Comparison of ENCODE assay signal across 13 cellular contexts in the genomic region with DNA sequence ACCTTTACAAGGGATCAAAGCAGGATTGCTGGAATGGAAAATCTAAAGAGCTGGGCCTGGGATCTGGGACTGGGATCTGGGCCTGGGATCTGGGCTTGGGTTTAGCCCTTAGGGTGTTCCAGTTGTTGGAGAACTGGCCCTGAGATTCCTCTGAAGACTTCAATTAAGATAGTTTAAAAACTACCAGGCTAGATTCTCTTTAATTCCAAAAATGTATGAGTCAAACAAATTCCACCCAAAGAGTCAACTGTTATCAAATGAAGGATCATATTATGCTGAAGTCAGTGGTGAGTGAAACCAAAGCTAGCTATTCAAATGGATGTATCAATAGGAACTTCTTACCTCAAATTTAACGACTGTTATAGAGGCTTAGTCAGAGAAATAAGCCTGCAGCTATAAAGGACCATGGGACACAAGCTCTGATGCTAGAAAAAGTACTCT. TPM values are rescaled to one million over a fixed set of nuclear protein-coding genes. Genes with fewer than 3 reads are reported as not detected.
DNase-seq lines count a peak whose midpoint lies in the region; ATAC-seq and TF ChIP-seq lines count a peak whose summit lies in the region.
"Had no signal": no experiment of that assay in that cellular context is flagged by ENCODE, and none has a peak within 500 bp of the region (broad histone marks: within the 10 kb centered on the region; RNA-seq: fewer than 3 reads in every experiment).

No MANE protein-coding gene starts in this region.

- no peak for ATAC-seq in natural killer cell treated with Interleukin-12 subunit alpha and Interleukin-12 subunit beta and Interleukin-15 and Interleukin-18, amount 100 ng/mL, for 72 hours
- no peak for ATAC-seq in stimulated activated effector memory CD8-positive, alpha-beta T cell treated with anti-CD3 and anti-CD28 coated beads, Interleukin-12 subunit alpha, Interleukin-12 subunit beta, amount 100 ng/mL, for 72 hours
- ATAC-seq: effector memory CD8-positive, alpha-beta T cell had no signal

- no peaks in the 10 kb centered on the region for H3K36me3 ChIP-seq in SJSA1
- peaks cover 2% of the 10 kb centered on the region for H3K36me3 ChIP-seq in rectal smooth muscle tissue (ENCODE audit: control insufficient read depth, insufficient read depth, low read length)

- no peak overlapping the region for H3K9ac ChIP-seq in rectal smooth muscle tissue (ENCODE audit: low read length)

- H3K4me3 Mint-ChIP-seq in natural killer cell treated with Interleukin-12 subunit alpha and Interleukin-12 subunit beta and Interleukin-15 and Interleukin-18, amount 100 ng/mL, for 72 hours, result no peak overlapping the region
- no peak overlapping the region for H3K4me3 Mint-ChIP-seq in endothelial cell (ENCODE audit: unreplicated experiment)
- no peak overlapping the region for H3K4me3 Mint-ChIP-seq in stimulated activated effector memory CD8-positive, alpha-beta T cell treated with anti-CD3 and anti-CD28 coated beads, Interleukin-12 subunit alpha, Interleukin-12 subunit beta, amount 100 ng/mL, for 72 hours
- H3K4me3 Mint-ChIP-seq: effector memory CD8-positive, alpha-beta T cell; H9 had no signal

- H3K27me3 ChIP-seq in SJSA1 (replicated peaks) (no peaks in the 10 kb centered on the region), rectal smooth muscle tissue (ENCODE audit: control insufficient read depth, insufficient read depth, low read length) (no peaks in the 10 kb centered on the region)

- H3K4me3 ChIP-seq in SJSA1, result no peak overlapping the region
- no peak overlapping the region for H3K4me3 ChIP-seq in rectal smooth muscle tissue (ENCODE audit: low read length)

- no peak overlapping the region for H3K27ac Mint-ChIP-seq in natural killer cell treated with Interleukin-12 subunit alpha and Interleukin-12 subunit beta and Interleukin-15 and Interleukin-18, amount 100 ng/mL, for 72 hours
- no peak overlapping the region for H3K27ac Mint-ChIP-seq in endothelial cell (ENCODE audit: unreplicated experiment)
- no peak overlapping the region for H3K27ac Mint-ChIP-seq in stimulated activated effector memory CD8-positive, alpha-beta T cell treated with anti-CD3 and anti-CD28 coated beads, Interleukin-12 subunit alpha, Interleukin-12 subunit beta, amount 100 ng/mL, for 72 hours
- H3K27ac Mint-ChIP-seq: effector memory CD8-positive, alpha-beta T cell had no signal

- H3K27me3 Mint-ChIP-seq in natural killer cell treated with Interleukin-12 subunit alpha and Interleukin-12 subunit beta and Interleukin-15 and Interleukin-18, amount 100 ng/mL, for 72 hours, result no peaks in the 10 kb centered on the region
- no peaks in the 10 kb centered on the region for H3K27me3 Mint-ChIP-seq in endothelial cell (ENCODE audit: unreplicated experiment)

- no peak for TF ChIP-seq CTCF in endothelial cell (IDR thresholded peaks at IDR 0.05; ENCODE audit: unreplicated experiment)

- peaks cover 8 to 22% of the 10 kb centered on the region in 2 donors for H3K4me1 Mint-ChIP-seq in natural killer cell treated with Interleukin-12 subunit alpha and Interleukin-12 subunit beta and Interleukin-15 and Interleukin-18, amount 100 ng/mL, for 72 hours (ENCODE audit: low read depth in 2 of 2)
- H3K4me1 Mint-ChIP-seq in endothelial cell (ENCODE audit: unreplicated experiment), result no peaks in the 10 kb centered on the region
- H3K4me1 Mint-ChIP-seq in stimulated activated effector memory CD8-positive, alpha-beta T cell treated with anti-CD3 and anti-CD28 coated beads, Interleukin-12 subunit alpha, Interleukin-12 subunit beta, amount 100 ng/mL, for 72 hours, result peaks cover 28% of the 10 kb centered on the region

- H3K36me3 Mint-ChIP-seq in natural killer cell treated with Interleukin-12 subunit alpha and Interleukin-12 subunit beta and Interleukin-15 and Interleukin-18, amount 100 ng/mL, for 72 hours, result peaks cover 11% of the 10 kb centered on the region
- no peaks in the 10 kb centered on the region for H3K36me3 Mint-ChIP-seq in endothelial cell (ENCODE audit: low read depth, unreplicated experiment)
- peaks cover 5% of the 10 kb centered on the region for H3K36me3 Mint-ChIP-seq in stimulated activated effector memory CD8-positive, alpha-beta T cell treated with anti-CD3 and anti-CD28 coated beads, Interleukin-12 subunit alpha, Interleukin-12 subunit beta, amount 100 ng/mL, for 72 hours

- no peaks in the 10 kb centered on the region for H3K9me3 ChIP-seq in SJSA1 (replicated peaks)

- H3K27ac ChIP-seq in SJSA1 (peak overlapping the region; percentile 75), rectal smooth muscle tissue (ENCODE audit: low read depth, low read length) (peak overlapping the region; percentile 68)

- H3K9me3 Mint-ChIP-seq in natural killer cell treated with Interleukin-12 subunit alpha and Interleukin-12 subunit beta and Interleukin-15 and Interleukin-18, amount 100 ng/mL, for 72 hours, result no peaks in the 10 kb centered on the region
- H3K9me3 Mint-ChIP-seq in endothelial cell (ENCODE audit: unreplicated experiment), result no peaks in the 10 kb centered on the region
- no peaks in the 10 kb centered on the region for H3K9me3 Mint-ChIP-seq in stimulated activated effector memory CD8-positive, alpha-beta T cell treated with anti-CD3 and anti-CD28 coated beads, Interleukin-12 subunit alpha, Interleukin-12 subunit beta, amount 100 ng/mL, for 72 hours
- H3K9me3 Mint-ChIP-seq: effector memory CD8-positive, alpha-beta T cell; H9 had no signal

- DNase-seq in AG20443 (ENCODE audit: low spot score), result peak; percentile 49
- DNase-seq in SJSA1 (ENCODE audit: low read depth in 1 of 2, low spot score in 2 of 2), result peak in 1 of 2 experiments; percentile 53
- DNase-seq in fibroblast of gingiva (ENCODE audit: low read depth), result peak; percentile 29
- DNase-seq in natural killer cell treated with Interleukin-12 subunit alpha and Interleukin-12 subunit beta and Interleukin-15 and Interleukin-18, amount 100 ng/mL, for 72 hours (ENCODE audit: low spot score), result no peak
- DNase-seq in endothelial cell (ENCODE audit: low spot score), result no peak
- no peak for DNase-seq in stimulated activated effector memory CD8-positive, alpha-beta T cell treated with anti-CD3 and anti-CD28 coated beads, Interleukin-12 subunit alpha, Interleukin-12 subunit beta, amount 100 ng/mL, for 72 hours (ENCODE audit: low spot score in 2 of 2)
- DNase-seq in activated CD8-positive, alpha-beta memory T cell treated with anti-CD3 and anti-CD28 coated beads, Interleukin-2, amount 50 U/mL, for 48 hours, result no peak
- DNase-seq: activated T-cell treated with anti-CD3 and anti-CD28 coated beads for 4 hours; COR-L47; effector memory CD8-positive, alpha-beta T cell; H9; stimulated activated CD4-positive, alpha-beta T cell treated with anti-CD3 and anti-CD28 coated beads, Interleukin-4, amount 100 ng/mL, for 24 hours had no signal

- H3K4me1 ChIP-seq in SJSA1 (replicated peaks) (peaks cover 50% of the 10 kb centered on the region), rectal smooth muscle tissue (ENCODE audit: control insufficient read depth, insufficient read depth, low read length) (peaks cover 6% of the 10 kb centered on the region)

RNA-seq across cellular contexts. Expression of gene LIMA1, which starts 40.5 kb away (rescaled TPM):
- 156 and 199 TPM in 2 replicates for total RNA-seq in SJSA1 (2014; rRNA removed; shearing (Covaris generic))
- total RNA-seq in natural killer cell treated with Interleukin-12 subunit alpha and Interleukin-12 subunit beta and Interleukin-15 and Interleukin-18, amount 100 ng/mL, for 72 hours, result 10 to 100 TPM; 15.3 to 41.3 TPM
- total RNA-seq in endothelial cell (ENCODE audit: unreplicated experiment), result 14.3 TPM

Comparison
In these comparisons a context has a peak if more than half of its experiments do, and no peak if none do; other contexts are left out.
1. DNase-seq: peak in AG20443 (single experiment) and fibroblast of gingiva (single experiment); none in natural killer cell treated with Interleukin-12 subunit alpha and Interleukin-12 subunit beta and Interleukin-15 and Interleukin-18, amount 100 ng/mL, for 72 hours (single experiment), endothelial cell (single experiment), stimulated activated effector memory CD8-positive, alpha-beta T cell treated with anti-CD3 and anti-CD28 coated beads, Interleukin-12 subunit alpha, Interleukin-12 subunit beta, amount 100 ng/mL, for 72 hours (0 of 2) and activated CD8-positive, alpha-beta memory T cell treated with anti-CD3 and anti-CD28 coated beads, Interleukin-2, amount 50 U/mL, for 48 hours (single experiment).